Comparison of ENCODE assay signal across 7 cellular contexts in genomic region chr17:21314261-21314664, GRCh38. TPM values are rescaled to one million over a fixed set of nuclear protein-coding genes. Genes with fewer than 3 reads are reported as not detected.
DNase-seq lines count a peak whose midpoint lies in the region; ATAC-seq, FAIRE-seq and TF ChIP-seq lines count a peak whose summit lies in the region.
"Not testable (repeated sequence)": the region's sequence is repeated elsewhere in the genome, so short reads cannot be mapped to it uniquely, and the experiment has no call there.

No MANE protein-coding gene starts in this region.

- H3K4me1 Mint-ChIP-seq in activated CD4-positive, alpha-beta T cell treated with anti-CD3 and anti-CD28 coated beads for 36 hours; chondrocyte (ENCODE audit: low read depth); stimulated activated effector memory CD8-positive, alpha-beta T cell treated with anti-CD3 and anti-CD28 coated beads, Interleukin-12 subunit alpha, Interleukin-12 subunit beta, amount 100 ng/mL, for 72 hours; type B pancreatic cell (ENCODE audit: unreplicated experiment): not testable (repeated sequence)

- peaks cover 20% of the 10 kb centered on the region for H3K36me3 Mint-ChIP-seq in activated CD4-positive, alpha-beta T cell treated with anti-CD3 and anti-CD28 coated beads for 36 hours (ENCODE audit: low read depth)
- not testable (repeated sequence) for H3K36me3 Mint-ChIP-seq in chondrocyte (ENCODE audit: low read depth); type B pancreatic cell
- H3K36me3 Mint-ChIP-seq in stimulated activated effector memory CD8-positive, alpha-beta T cell treated with anti-CD3 and anti-CD28 coated beads, Interleukin-12 subunit alpha, Interleukin-12 subunit beta, amount 100 ng/mL, for 72 hours = peaks cover 61% of the 10 kb centered on the region

- intact Hi-C loops in activated CD4-positive, alpha-beta T cell treated with anti-CD3 and anti-CD28 coated beads for 36 hours (cut with DNase I, micrococcal nuclease) = loop anchor here in 1 of 2 experiments (2.0 kb wide), 1 partner anchor 197 kb away; no protein-coding TSS in a partner anchor
- intact Hi-C loops in right cardiac atrium (cut with DNase I) = loop anchor here in 1 of 4 donors (10.0 kb wide), 1 partner anchor 141 kb away; no protein-coding TSS in a partner anchor
- intact Hi-C loops in right lobe of liver (cut with DNase I) = loop anchor here in 1 of 2 donors (10.0 kb wide), 1 partner anchor 201 kb away; no protein-coding TSS in a partner anchor
- intact Hi-C loops in pancreas (cut with DNase I) = loop anchor here in 1 of 3 donors (10.0 kb wide), 1 partner anchor 201 kb away; no protein-coding TSS in a partner anchor

- not testable (repeated sequence) for H3K4me1 ChIP-seq in right cardiac atrium (ENCODE audit: control insufficient read depth, insufficient read depth, low read length); right lobe of liver; pancreas

- H3K4me3 Mint-ChIP-seq in activated CD4-positive, alpha-beta T cell treated with anti-CD3 and anti-CD28 coated beads for 36 hours; chondrocyte (ENCODE audit: unreplicated experiment); stimulated activated effector memory CD8-positive, alpha-beta T cell treated with anti-CD3 and anti-CD28 coated beads, Interleukin-12 subunit alpha, Interleukin-12 subunit beta, amount 100 ng/mL, for 72 hours; type B pancreatic cell: not testable (repeated sequence)

- not testable (repeated sequence) for FAIRE-seq in pancreas (lab: Jason Lieb, UNC)

- ATAC-seq in activated CD4-positive, alpha-beta T cell treated with anti-CD3 and anti-CD28 coated beads for 36 hours; right cardiac atrium; stimulated activated effector memory CD8-positive, alpha-beta T cell treated with anti-CD3 and anti-CD28 coated beads, Interleukin-12 subunit alpha, Interleukin-12 subunit beta, amount 100 ng/mL, for 72 hours: not testable (repeated sequence)
- ATAC-seq in right lobe of liver (peak; percentile 3 to 31 (median 16)), pancreas (peak; percentile 23 to 43 (median 31))

- not testable (repeated sequence) for H3K9me3 Mint-ChIP-seq in activated CD4-positive, alpha-beta T cell treated with anti-CD3 and anti-CD28 coated beads for 36 hours (ENCODE audit: low read depth); chondrocyte (ENCODE audit: low read depth); stimulated activated effector memory CD8-positive, alpha-beta T cell treated with anti-CD3 and anti-CD28 coated beads, Interleukin-12 subunit alpha, Interleukin-12 subunit beta, amount 100 ng/mL, for 72 hours; type B pancreatic cell

- not testable (repeated sequence) for H3K27ac Mint-ChIP-seq in activated CD4-positive, alpha-beta T cell treated with anti-CD3 and anti-CD28 coated beads for 36 hours; chondrocyte (ENCODE audit: unreplicated experiment); type B pancreatic cell
- H3K27ac Mint-ChIP-seq in stimulated activated effector memory CD8-positive, alpha-beta T cell treated with anti-CD3 and anti-CD28 coated beads, Interleukin-12 subunit alpha, Interleukin-12 subunit beta, amount 100 ng/mL, for 72 hours = peak overlapping the region; percentile 26

- H3K9me3 ChIP-seq in right cardiac atrium (ENCODE audit: control insufficient read depth, low read length); right lobe of liver; pancreas: not testable (repeated sequence)

- peak; percentile 4 for DNase-seq in activated CD4-positive, alpha-beta T cell treated with anti-CD3 and anti-CD28 coated beads for 36 hours
- DNase-seq in chondrocyte (ENCODE audit: low spot score) = peak; percentile 69
- DNase-seq in right cardiac atrium = peak in 2 of 3 donors; percentile 11 to 58
- DNase-seq in right lobe of liver; stimulated activated effector memory CD8-positive, alpha-beta T cell treated with anti-CD3 and anti-CD28 coated beads, Interleukin-12 subunit alpha, Interleukin-12 subunit beta, amount 100 ng/mL, for 72 hours (ENCODE audit: low spot score in 2 of 2): not testable (repeated sequence)
- peak in 2 of 6 donors; percentile 30 to 70 for DNase-seq in pancreas
- DNase-seq in type B pancreatic cell (ENCODE audit: extremely low spot score, unreplicated experiment) = peak; percentile 60

- 67% methylated on average over 7 of the region's 7 CpGs for WGBS in right cardiac atrium
- WGBS in right lobe of liver (ENCODE audit: insufficient coverage, low coverage, low lambda C conversion rate, missing lambda C conversion rate) = 46% methylated on average over 3 of the region's 7 CpGs
- WGBS in pancreas, 2 donors = 53 to 72% methylated on average over 5 to 7 of the region's 7 CpGs

- not testable (repeated sequence) for TF ChIP-seq POLR2A in right lobe of liver (IDR thresholded peaks at IDR 0.05)

- H3K27me3 ChIP-seq in right cardiac atrium (ENCODE audit: control insufficient read depth, insufficient read depth); right lobe of liver; pancreas: not testable (repeated sequence)

- peaks cover 0 to 17% (median 2%) of the 10 kb centered on the region in 4 donors for H3K36me3 ChIP-seq in right lobe of liver
- H3K36me3 ChIP-seq in pancreas = not testable (repeated sequence)

- POLR2A ChIA-PET in activated CD4-positive, alpha-beta T cell treated with anti-CD3 and anti-CD28 coated beads for 36 hours (lab: Charles Lee) = not testable (repeated sequence)

- TF ChIP-seq CTCF in chondrocyte (IDR thresholded peaks at IDR 0.05); right lobe of liver (IDR thresholded peaks at IDR 0.05); pancreas (IDR thresholded peaks at IDR 0.05); type B pancreatic cell (conservative IDR thresholded peaks at IDR 0.05): not testable (repeated sequence)

- not testable (repeated sequence) for H3K27ac ChIP-seq in right cardiac atrium (ENCODE audit: low read length); right lobe of liver; pancreas

- CTCF ChIA-PET in activated CD4-positive, alpha-beta T cell treated with anti-CD3 and anti-CD28 coated beads for 36 hours (lab: Charles Lee) = not testable (repeated sequence)

- H3K4me3 ChIP-seq in right cardiac atrium (ENCODE audit: low read length); right lobe of liver; pancreas: not testable (repeated sequence)

- H3K27me3 Mint-ChIP-seq in activated CD4-positive, alpha-beta T cell treated with anti-CD3 and anti-CD28 coated beads for 36 hours; chondrocyte (ENCODE audit: low read depth); type B pancreatic cell: not testable (repeated sequence)

RNA-seq across cellular contexts. Expression of gene MAP2K3, which starts 29.8 kb away (rescaled TPM):
- total RNA-seq in activated CD4-positive, alpha-beta T cell treated with anti-CD3 and anti-CD28 coated beads for 36 hours = 100 to 1,000 TPM; 122 to 123 TPM
- total RNA-seq in chondrocyte (31.3 to 38.3 TPM (median 35.9 TPM) in 3 replicates), right cardiac atrium (10 to 100 TPM; 29.6 to 61.2 (median 41.1) TPM), right lobe of liver (10 to 100 TPM; 22.6 to 80.7 (median 60.7) TPM), pancreas (10 to 100 TPM; 16.4 to 25.0 (median 19.9) TPM), type B pancreatic cell (ENCODE audit: low replicate concordance) (23.6 and 27.5 TPM in 2 replicates)
- polyA plus RNA-seq in right cardiac atrium (36.8 TPM), pancreas (10 to 100 TPM; 21.9 to 40.9 TPM)
